In genomic region chr5:65722575-65723424, GRCh38 we compare ENCODE assay signal across 1 cellular context.
TF ChIP-seq lines count a peak whose summit lies in the region.

No MANE protein-coding gene starts in this region.

TF ChIP-seq in HepG2, 621 proteins besides CTCF, POLR2A, EP300 and RAD21 (continues in another document):
- TF ChIP-seq MXD4 (CRISPR knock-in tag; IDR thresholded peaks at IDR 0.05) (0 out of 2 replicates have a peak, but pooled peaks have one; percentile 5), ZBTB46 (CRISPR knock-in tag; IDR thresholded peaks at IDR 0.05; ENCODE audit: borderline replicate concordance) (no peak), RNF2 (conservative IDR thresholded peaks at IDR 0.05; ENCODE audit: low read depth) (no peak), ZNF879 (CRISPR knock-in tag; IDR thresholded peaks at IDR 0.05) (no peak), PRPF4 (IDR thresholded peaks at IDR 0.05; ENCODE audit: low read depth, low read length, poor library complexity, severe bottlenecking) (no peak), MAFK (conservative IDR thresholded peaks at IDR 0.05 in 1 of 2, IDR thresholded peaks at IDR 0.05 in 1 of 2; ENCODE audit: low read length in 2 of 2) (peak; percentile 50 to 70), ZBTB42 (CRISPR knock-in tag; IDR thresholded peaks at IDR 0.05) (0 out of 2 replicates have a peak, but pooled peaks have one; percentile 3), MTERF4 (CRISPR knock-in tag; IDR thresholded peaks at IDR 0.05) (no peak), KAT2B (IDR thresholded peaks at IDR 0.05; ENCODE audit: borderline replicate concordance, low read depth, low read length) (no peak), ZNF343 (CRISPR knock-in tag; IDR thresholded peaks at IDR 0.05) (no peak), ZNF572 (CRISPR knock-in tag; IDR thresholded peaks at IDR 0.05) (0 out of 2 replicates have a peak, but pooled peaks have one; percentile 41), ZNF12 (CRISPR knock-in tag; IDR thresholded peaks at IDR 0.05) (no peak), ZNF619 (CRISPR knock-in tag; IDR thresholded peaks at IDR 0.05) (peak; percentile 67; the same call in 1 of the 2 replicates), ATF1 (CRISPR knock-in tag; IDR thresholded peaks at IDR 0.05) (no peak), NR2C2 (CRISPR knock-in tag; IDR thresholded peaks at IDR 0.05; ENCODE audit: borderline replicate concordance) (no peak), FOXP1 (IDR thresholded peaks at IDR 0.05) (no peak), FOXP1 (CRISPR knock-in tag; IDR thresholded peaks at IDR 0.05) (no peak), ZNF652 (CRISPR knock-in tag; IDR thresholded peaks at IDR 0.05; ENCODE audit: borderline replicate concordance, low read depth) (peak; percentile 24; the same call in 1 of the 2 replicates), HNF4A (CRISPR knock-in tag; IDR thresholded peaks at IDR 0.05) (no peak), MYPOP (CRISPR knock-in tag; IDR thresholded peaks at IDR 0.05) (peak; percentile 47; the same call in 1 of the 2 replicates), YY1 (IDR thresholded peaks at IDR 0.05; ENCODE audit: insufficient read depth, insufficient replicate concordance, low read depth, low read length) (no peak), ZNF580 (CRISPR knock-in tag; IDR thresholded peaks at IDR 0.05; ENCODE audit: borderline replicate concordance, low read depth) (0 out of 2 replicates have a peak, but pooled peaks have one; percentile 18), ZBTB20 (CRISPR knock-in tag; IDR thresholded peaks at IDR 0.05; ENCODE audit: borderline replicate concordance, low read depth) (0 out of 2 replicates have a peak, but pooled peaks have one; percentile 21), TEAD3 (CRISPR knock-in tag; optimal IDR thresholded peaks at IDR 0.05; ENCODE audit: borderline replicate concordance) (peak; percentile 5), ZNF276 (CRISPR knock-in tag; IDR thresholded peaks at IDR 0.05; ENCODE audit: low read depth) (no peak), MIER3 (CRISPR knock-in tag; IDR thresholded peaks at IDR 0.05; ENCODE audit: borderline replicate concordance) (peak; percentile 35; the same call in 1 of the 2 replicates), ZNF136 (CRISPR knock-in tag; IDR thresholded peaks at IDR 0.05; ENCODE audit: low read depth) (no peak), ZNF292 (CRISPR knock-in tag; IDR thresholded peaks at IDR 0.05; ENCODE audit: borderline replicate concordance, low read depth) (peak; percentile 29; the same call in 1 of the 2 replicates), POGZ (CRISPR knock-in tag; IDR thresholded peaks at IDR 0.05) (peak; percentile 15; the same call in 1 of the 2 replicates), RNF219 (CRISPR knock-in tag; IDR thresholded peaks at IDR 0.05) (no peak), ZSCAN21 (CRISPR knock-in tag; IDR thresholded peaks at IDR 0.05; ENCODE audit: borderline replicate concordance) (no peak), ZNF468 (CRISPR knock-in tag; IDR thresholded peaks at IDR 0.05) (no peak), ZNF20 (CRISPR knock-in tag; IDR thresholded peaks at IDR 0.05) (no peak), ZNF33B (CRISPR knock-in tag; IDR thresholded peaks at IDR 0.05) (no peak), SMAD9 (CRISPR knock-in tag; IDR thresholded peaks at IDR 0.05) (no peak), ZNF441 (CRISPR knock-in tag; IDR thresholded peaks at IDR 0.05; ENCODE audit: borderline replicate concordance) (peak; percentile 12; the same call in 1 of the 2 replicates), ZNF557 (CRISPR knock-in tag; IDR thresholded peaks at IDR 0.05) (0 out of 2 replicates have a peak, but pooled peaks have one; percentile 42), ETV6 (CRISPR knock-in tag; conservative IDR thresholded peaks at IDR 0.05) (0 out of 2 replicates have a peak, but pooled peaks have one; percentile 10), ZNF720 (CRISPR knock-in tag; IDR thresholded peaks at IDR 0.05) (no peak), ZFP90 (CRISPR knock-in tag; IDR thresholded peaks at IDR 0.05; ENCODE audit: borderline replicate concordance) (0 out of 2 replicates have a peak, but pooled peaks have one; percentile 6), MBD4 (IDR thresholded peaks at IDR 0.05; ENCODE audit: borderline replicate concordance, low read length) (no peak), FLYWCH1 (CRISPR knock-in tag; IDR thresholded peaks at IDR 0.05) (no peak)
- TF ChIP-seq, protein P1, sequence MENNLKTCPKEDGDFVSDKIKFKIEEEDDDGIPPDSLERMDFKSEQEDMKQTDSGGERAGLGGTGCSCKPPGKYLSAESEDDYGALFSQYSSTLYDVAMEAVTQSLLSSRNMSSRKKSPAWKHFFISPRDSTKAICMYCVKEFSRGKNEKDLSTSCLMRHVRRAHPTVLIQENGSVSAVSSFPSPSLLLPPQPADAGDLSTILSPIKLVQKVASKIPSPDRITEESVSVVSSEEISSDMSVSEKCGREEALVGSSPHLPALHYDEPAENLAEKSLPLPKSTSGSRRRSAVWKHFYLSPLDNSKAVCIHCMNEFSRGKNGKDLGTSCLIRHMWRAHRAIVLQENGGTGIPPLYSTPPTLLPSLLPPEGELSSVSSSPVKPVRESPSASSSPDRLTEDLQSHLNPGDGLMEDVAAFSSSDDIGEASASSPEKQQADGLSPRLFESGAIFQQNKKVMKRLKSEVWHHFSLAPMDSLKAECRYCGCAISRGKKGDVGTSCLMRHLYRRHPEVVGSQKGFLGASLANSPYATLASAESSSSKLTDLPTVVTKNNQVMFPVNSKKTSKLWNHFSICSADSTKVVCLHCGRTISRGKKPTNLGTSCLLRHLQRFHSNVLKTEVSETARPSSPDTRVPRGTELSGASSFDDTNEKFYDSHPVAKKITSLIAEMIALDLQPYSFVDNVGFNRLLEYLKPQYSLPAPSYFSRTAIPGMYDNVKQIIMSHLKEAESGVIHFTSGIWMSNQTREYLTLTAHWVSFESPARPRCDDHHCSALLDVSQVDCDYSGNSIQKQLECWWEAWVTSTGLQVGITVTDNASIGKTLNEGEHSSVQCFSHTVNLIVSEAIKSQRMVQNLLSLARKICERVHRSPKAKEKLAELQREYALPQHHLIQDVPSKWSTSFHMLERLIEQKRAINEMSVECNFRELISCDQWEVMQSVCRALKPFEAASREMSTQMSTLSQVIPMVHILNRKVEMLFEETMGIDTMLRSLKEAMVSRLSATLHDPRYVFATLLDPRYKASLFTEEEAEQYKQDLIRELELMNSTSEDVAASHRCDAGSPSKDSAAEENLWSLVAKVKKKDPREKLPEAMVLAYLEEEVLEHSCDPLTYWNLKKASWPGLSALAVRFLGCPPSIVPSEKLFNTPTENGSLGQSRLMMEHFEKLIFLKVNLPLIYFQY (CRISPR knock-in tag; IDR thresholded peaks at IDR 0.05; ENCODE audit: borderline replicate concordance): no peak; the same call in 1 of the 2 replicates
- TF ChIP-seq, protein P2, sequence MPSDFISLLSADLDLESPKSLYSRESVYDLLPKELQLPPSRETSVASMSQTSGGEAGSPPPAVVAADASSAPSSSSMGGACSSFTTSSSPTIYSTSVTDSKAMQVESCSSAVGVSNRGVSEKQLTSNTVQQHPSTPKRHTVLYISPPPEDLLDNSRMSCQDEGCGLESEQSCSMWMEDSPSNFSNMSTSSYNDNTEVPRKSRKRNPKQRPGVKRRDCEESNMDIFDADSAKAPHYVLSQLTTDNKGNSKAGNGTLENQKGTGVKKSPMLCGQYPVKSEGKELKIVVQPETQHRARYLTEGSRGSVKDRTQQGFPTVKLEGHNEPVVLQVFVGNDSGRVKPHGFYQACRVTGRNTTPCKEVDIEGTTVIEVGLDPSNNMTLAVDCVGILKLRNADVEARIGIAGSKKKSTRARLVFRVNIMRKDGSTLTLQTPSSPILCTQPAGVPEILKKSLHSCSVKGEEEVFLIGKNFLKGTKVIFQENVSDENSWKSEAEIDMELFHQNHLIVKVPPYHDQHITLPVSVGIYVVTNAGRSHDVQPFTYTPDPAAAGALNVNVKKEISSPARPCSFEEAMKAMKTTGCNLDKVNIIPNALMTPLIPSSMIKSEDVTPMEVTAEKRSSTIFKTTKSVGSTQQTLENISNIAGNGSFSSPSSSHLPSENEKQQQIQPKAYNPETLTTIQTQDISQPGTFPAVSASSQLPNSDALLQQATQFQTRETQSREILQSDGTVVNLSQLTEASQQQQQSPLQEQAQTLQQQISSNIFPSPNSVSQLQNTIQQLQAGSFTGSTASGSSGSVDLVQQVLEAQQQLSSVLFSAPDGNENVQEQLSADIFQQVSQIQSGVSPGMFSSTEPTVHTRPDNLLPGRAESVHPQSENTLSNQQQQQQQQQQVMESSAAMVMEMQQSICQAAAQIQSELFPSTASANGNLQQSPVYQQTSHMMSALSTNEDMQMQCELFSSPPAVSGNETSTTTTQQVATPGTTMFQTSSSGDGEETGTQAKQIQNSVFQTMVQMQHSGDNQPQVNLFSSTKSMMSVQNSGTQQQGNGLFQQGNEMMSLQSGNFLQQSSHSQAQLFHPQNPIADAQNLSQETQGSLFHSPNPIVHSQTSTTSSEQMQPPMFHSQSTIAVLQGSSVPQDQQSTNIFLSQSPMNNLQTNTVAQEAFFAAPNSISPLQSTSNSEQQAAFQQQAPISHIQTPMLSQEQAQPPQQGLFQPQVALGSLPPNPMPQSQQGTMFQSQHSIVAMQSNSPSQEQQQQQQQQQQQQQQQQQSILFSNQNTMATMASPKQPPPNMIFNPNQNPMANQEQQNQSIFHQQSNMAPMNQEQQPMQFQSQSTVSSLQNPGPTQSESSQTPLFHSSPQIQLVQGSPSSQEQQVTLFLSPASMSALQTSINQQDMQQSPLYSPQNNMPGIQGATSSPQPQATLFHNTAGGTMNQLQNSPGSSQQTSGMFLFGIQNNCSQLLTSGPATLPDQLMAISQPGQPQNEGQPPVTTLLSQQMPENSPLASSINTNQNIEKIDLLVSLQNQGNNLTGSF (CRISPR knock-in tag; IDR thresholded peaks at IDR 0.05): no peak
- TF ChIP-seq, protein P3, sequence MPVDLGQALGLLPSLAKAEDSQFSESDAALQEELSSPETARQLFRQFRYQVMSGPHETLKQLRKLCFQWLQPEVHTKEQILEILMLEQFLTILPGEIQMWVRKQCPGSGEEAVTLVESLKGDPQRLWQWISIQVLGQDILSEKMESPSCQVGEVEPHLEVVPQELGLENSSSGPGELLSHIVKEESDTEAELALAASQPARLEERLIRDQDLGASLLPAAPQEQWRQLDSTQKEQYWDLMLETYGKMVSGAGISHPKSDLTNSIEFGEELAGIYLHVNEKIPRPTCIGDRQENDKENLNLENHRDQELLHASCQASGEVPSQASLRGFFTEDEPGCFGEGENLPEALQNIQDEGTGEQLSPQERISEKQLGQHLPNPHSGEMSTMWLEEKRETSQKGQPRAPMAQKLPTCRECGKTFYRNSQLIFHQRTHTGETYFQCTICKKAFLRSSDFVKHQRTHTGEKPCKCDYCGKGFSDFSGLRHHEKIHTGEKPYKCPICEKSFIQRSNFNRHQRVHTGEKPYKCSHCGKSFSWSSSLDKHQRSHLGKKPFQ (CRISPR knock-in tag; IDR thresholded peaks at IDR 0.05; ENCODE audit: insufficient replicate concordance): no peak
